ENCODE assay signal across 5 cellular contexts in genomic region chr12:41312451-41312850, GRCh38.
DNase-seq lines count a peak whose midpoint lies in the region; ATAC-seq, FAIRE-seq and TF ChIP-seq lines count a peak whose summit lies in the region.
"Not testable (repeated sequence)": the region's sequence is repeated elsewhere in the genome, so short reads cannot be mapped to it uniquely, and the experiment has no call there.

No MANE protein-coding gene starts in this region.

- intact Hi-C loops in GM12878 (cut with micrococcal nuclease; ENCODE audit: unreplicated experiment); dorsolateral prefrontal cortex (cut with DNase I): not testable (repeated sequence)

- FAIRE-seq in GM12878 (lab: Jason Lieb, UNC) = not testable (repeated sequence)

- H3K4me3 Mint-ChIP-seq in GM23338 = not testable (repeated sequence)

- H3K9ac ChIP-seq in Karpas-422 (ENCODE audit: low read length); GM12878 (ENCODE audit: control insufficient read depth, insufficient read depth, low read length): not testable (repeated sequence)

- H3K27ac Mint-ChIP-seq in GM23338 = not testable (repeated sequence)

- not testable (repeated sequence) for TF ChIP-seq EP300 in GM12878 (IDR thresholded peaks at IDR 0.05; ENCODE audit: borderline replicate concordance in 1 of 2, control insufficient read depth in 1 of 2, low read depth in 2 of 2, low read length in 2 of 2)

- TF ChIP-seq CTCF in GM23338 (conservative IDR thresholded peaks at IDR 0.05; ENCODE audit: low read depth in 2 of 2); GM12878 (IDR thresholded peaks at IDR 0.05 in 2 of 3, conservative IDR thresholded peaks at IDR 0.05 in 1 of 3; ENCODE audit: control insufficient read depth in 2 of 3, extremely low read depth in 1 of 3, insufficient read depth in 1 of 3, low read depth in 3 of 3, low read length in 3 of 3); dorsolateral prefrontal cortex (IDR thresholded peaks at IDR 0.05 in 54 of 56, conservative IDR thresholded peaks at IDR 0.05 in 2 of 56; ENCODE audit: low read depth in 1 of 56, partially characterized antibody in 56 of 56): not testable (repeated sequence)

- not testable (repeated sequence) for H3K9me3 Mint-ChIP-seq in GM23338

- ATAC-seq in GM23338 = not testable (repeated sequence)
- ATAC-seq in HG03432 (IDR thresholded peaks at IDR 0.05; ENCODE audit: unreplicated experiment) (peak; percentile 39), GM12878 (peak; percentile 64)

- H3K4me1 Mint-ChIP-seq in GM23338 = not testable (repeated sequence)

- CTCF ChIA-PET in GM12878 (lab: Yijun Ruan, JAX) = interaction anchor here (1.1 kb wide), 1 partner anchor 34 kb away, joined by 3 read pairs; no protein-coding TSS in a partner anchor

- not testable (repeated sequence) for H3K36me3 ChIP-seq in GM23338 (ENCODE audit: insufficient read depth); Karpas-422 (ENCODE audit: insufficient read depth, low read length); GM12878 (ENCODE audit: control insufficient read depth in 2 of 2, insufficient read depth in 2 of 2, low read length in 1 of 2)

- not testable (repeated sequence) for H3K4me3 ChIP-seq in GM23338; Karpas-422 (ENCODE audit: low read length); GM12878; dorsolateral prefrontal cortex

- H3K9me3 ChIP-seq in Karpas-422 (ENCODE audit: low read length); GM12878 (replicated peaks; ENCODE audit: control insufficient read depth, insufficient read depth, low read length): not testable (repeated sequence)

- not testable (repeated sequence) for BruUV-seq in GM12878 (replicated peaks; lab: Mats Ljungman, UMichigan)

- not testable (repeated sequence) for H3K4me1 ChIP-seq in GM23338 (ENCODE audit: insufficient read depth); Karpas-422 (ENCODE audit: low read length); GM12878 (ENCODE audit: control insufficient read depth, insufficient read depth, low read length)

- not testable (repeated sequence) for H3K9me2 ChIP-seq in GM23338 (ENCODE audit: insufficient read depth); Karpas-422 (replicated peaks; ENCODE audit: insufficient read depth, low read length)

- SMC1A ChIA-PET in GM12878 (lab: Charles Lee; ENCODE audit: uncharacterized antibody, unreplicated experiment) = interaction anchor here (1.0 kb wide), 1 partner anchor 9 kb away, joined by 6 read pairs; no protein-coding TSS in a partner anchor

- H3K4me2 ChIP-seq in GM23338; Karpas-422 (ENCODE audit: low read depth, low read length, poor library complexity, severe bottlenecking); GM12878 (ENCODE audit: control insufficient read depth, insufficient read depth): not testable (repeated sequence)

- TF ChIP-seq RAD21 in GM12878 (IDR thresholded peaks at IDR 0.05; ENCODE audit: insufficient read depth, low read depth, low read length) = not testable (repeated sequence)

- not testable (repeated sequence) for H4K20me1 ChIP-seq in GM23338 (replicated peaks; ENCODE audit: insufficient read depth); Karpas-422 (ENCODE audit: insufficient read depth, low read depth, low read length); GM12878 (ENCODE audit: control insufficient read depth, insufficient read depth)

- H3K36me3 Mint-ChIP-seq in GM23338 (ENCODE audit: low read depth) = not testable (repeated sequence)

- TF ChIP-seq POLR2A in GM12878 (IDR thresholded peaks at IDR 0.05; ENCODE audit: low read depth, low read length) = not testable (repeated sequence)

- not testable (repeated sequence) for DNase-seq in GM23338 (ENCODE audit: low spot score); Karpas-422; GM12878 (ENCODE audit: low read depth, low spot score); dorsolateral prefrontal cortex

- in situ Hi-C loops in GM12878 (cut with MboI) = not testable (repeated sequence)

- peak overlapping the region; percentile 49; the same call in 1 of the 2 replicates for H2AFZ ChIP-seq in GM23338
- H2AFZ ChIP-seq in Karpas-422 (ENCODE audit: low read length) = peak overlapping the region; percentile 13; the same call in 1 of the 2 replicates
- not testable (repeated sequence) for H2AFZ ChIP-seq in GM12878 (ENCODE audit: control insufficient read depth, low read depth, low read length)

- 23% methylated on average over 4 of the region's 4 CpGs for WGBS in GM12878 (ENCODE audit: insufficient coverage, insufficient replicate concordance, low lambda C conversion rate, missing lambda C conversion rate)

- not testable (repeated sequence) for H3K27me3 ChIP-seq in GM23338 (ENCODE audit: insufficient read depth); Karpas-422 (ENCODE audit: low read length); GM12878 (replicated peaks in 1 of 2; ENCODE audit: control insufficient read depth in 2 of 2, insufficient read depth in 2 of 2, low read length in 1 of 2); dorsolateral prefrontal cortex

- POLR2A ChIA-PET in GM12878 (lab: Charles Lee) = not testable (repeated sequence)

- RAD21 ChIA-PET in GM12878 (lab: Charles Lee; ENCODE audit: unreplicated experiment) = not testable (repeated sequence)

- H3K79me2 ChIP-seq in GM23338 (replicated peaks; ENCODE audit: insufficient read depth); Karpas-422 (ENCODE audit: low read length); GM12878 (ENCODE audit: control insufficient read depth, insufficient read depth, low read length): not testable (repeated sequence)

- not testable (repeated sequence) for H3K27me3 Mint-ChIP-seq in GM23338 (ENCODE audit: insufficient read depth, low read depth, poor library complexity)

- H3F3A ChIP-seq in GM23338 (replicated peaks; ENCODE audit: low read depth) = not testable (repeated sequence)

- H3K27ac ChIP-seq in GM23338 (ENCODE audit: low read depth); Karpas-422 (ENCODE audit: low read length); GM12878 (ENCODE audit: control insufficient read depth, insufficient read depth): not testable (repeated sequence)
- H3K27ac ChIP-seq in dorsolateral prefrontal cortex = peak overlapping the region in 38 of 59 donors; percentile 2 to 81 (median 56)

TF ChIP-seq in GM12878, 131 proteins besides CTCF, POLR2A, EP300 and RAD21:
- TF ChIP-seq BHLHE40 (IDR thresholded peaks at IDR 0.05; ENCODE audit: borderline replicate concordance in 1 of 2, low read depth in 2 of 2, low read length in 1 of 2) = peak in 1 of 2 experiments; percentile 67; a peak in 2 of 4 replicates
